ENCODE assay signal across 22 cellular contexts in genomic region chr18:62245177-62245576, GRCh38. TPM values are rescaled to one million over a fixed set of nuclear protein-coding genes. Genes with fewer than 3 reads are reported as not detected.
DNase-seq lines count a peak whose midpoint lies in the region; ATAC-seq and TF ChIP-seq lines count a peak whose summit lies in the region.
"Had no signal": no experiment of that assay in that cellular context is flagged by ENCODE, and none has a peak within 500 bp of the region (broad histone marks: within the 10 kb centered on the region; RNA-seq: fewer than 3 reads in every experiment).

No MANE protein-coding gene starts in this region.

- H3K4me3 Mint-ChIP-seq in activated T-cell treated with anti-CD3 and anti-CD28 coated beads, Interleukin-2, amount 50 U/mL, for 72 hours, result no peak overlapping the region
- H3K4me3 Mint-ChIP-seq: B cell; CD4-positive, alpha-beta T cell; CD8-positive, alpha-beta memory T cell had no signal

- 97 to 99% methylated on average over 8 of the region's 8 CpGs for WGBS in heart right ventricle, 2 donors
- WGBS in spleen, 5 donors, result 95 to 98% (median 97%) methylated on average over 8 of the region's 8 CpGs

- intact Hi-C loops in Right ventricle myocardium inferior (cut with DNase I) (no loop called here), heart right ventricle (cut with DNase I) (loop anchor here in 4 of 10 donors (5.0 kb wide), 2 partner anchors 58 to 63 kb away; partner anchors contain the start of genes PIGN (in 3 of the 4) and RELCH (in 3 of the 4)), spleen (cut with DNase I; ENCODE audit: low total_unique reads) (loop anchor here (5.0 kb wide), 1 partner anchor 58 kb away; the partner anchor contains the start of genes PIGN and RELCH), lower lobe of right lung (cut with DNase I) (no loop called here)

- H3K4me1 Mint-ChIP-seq in activated T-cell treated with anti-CD3 and anti-CD28 coated beads, Interleukin-2, amount 50 U/mL, for 72 hours (ENCODE audit: low read depth), result no peaks in the 10 kb centered on the region
- H3K4me1 Mint-ChIP-seq: B cell had no signal

- peak overlapping the region; percentile 9 for H3K27ac Mint-ChIP-seq in activated T-cell treated with anti-CD3 and anti-CD28 coated beads, Interleukin-2, amount 50 U/mL, for 72 hours
- H3K27ac Mint-ChIP-seq: B cell; CD4-positive, alpha-beta T cell had no signal

- DNase-seq in activated T-cell treated with anti-CD3 and anti-CD28 coated beads, Interleukin-2, amount 50 U/mL, for 72 hours, result no peak
- DNase-seq in activated T-cell treated with anti-CD3 and anti-CD28 coated beads, Interleukin-2, amount 50 U/mL, for 48 hours, result no peak
- peak; percentile 52 for DNase-seq in Right ventricle myocardium inferior (ENCODE audit: missing footprints)
- no peak for DNase-seq in heart right ventricle
- peak; percentile 30 for DNase-seq in spleen
- DNase-seq in lower lobe of right lung, result no peak
- DNase-seq: AML-193; CD4-positive, alpha-beta T cell; CD8-positive, alpha-beta memory T cell; COR-L47; DMS 273 treated with DMSO at 0.1 percent for 48 hours; DMS153; DMS79; DND-41; EL; GDM1 had no signal

- no peak overlapping the region for H3K4me3 ChIP-seq in heart right ventricle
- H3K4me3 ChIP-seq in spleen, result no peak overlapping the region
- H3K4me3 ChIP-seq in lower lobe of right lung, result no peak overlapping the region
- H3K4me3 ChIP-seq: A549; BLaER1 treated with 17β-estradiol and CSF1 and Interleukin-3, amounts not matched to agents 10 nM and 100 nM; GM12878 had no signal

- TF ChIP-seq CTCF in heart right ventricle (IDR thresholded peaks at IDR 0.05) (no peak), spleen (IDR thresholded peaks at IDR 0.05 in 8 of 11, conservative IDR thresholded peaks at IDR 0.05 in 3 of 11) (no peak), lower lobe of right lung (IDR thresholded peaks at IDR 0.05) (no peak)

- peaks cover 0 to 2% of the 10 kb centered on the region in 2 donors for H3K36me3 Mint-ChIP-seq in activated T-cell treated with anti-CD3 and anti-CD28 coated beads, Interleukin-2, amount 50 U/mL, for 72 hours (ENCODE audit: insufficient read depth in 2 of 2)

- no peaks in the 10 kb centered on the region for H3K27me3 Mint-ChIP-seq in activated T-cell treated with anti-CD3 and anti-CD28 coated beads, Interleukin-2, amount 50 U/mL, for 72 hours (ENCODE audit: low read depth)
- H3K27me3 Mint-ChIP-seq: B cell; CD4-positive, alpha-beta T cell had no signal

- no peaks in the 10 kb centered on the region for H3K4me1 ChIP-seq in heart right ventricle
- H3K4me1 ChIP-seq in spleen, result no peaks in the 10 kb centered on the region
- H3K4me1 ChIP-seq in lower lobe of right lung, result no peaks in the 10 kb centered on the region
- H3K4me1 ChIP-seq: A549; BLaER1 treated with 17β-estradiol and CSF1 and Interleukin-3, amounts not matched to agents 10 nM and 100 nM had no signal

- no peak for TF ChIP-seq POLR2A in spleen (IDR thresholded peaks at IDR 0.05)

- no peak for ATAC-seq in activated T-cell treated with anti-CD3 and anti-CD28 coated beads, Interleukin-2, amount 50 U/mL, for 72 hours (replicated peaks in 1 of 2)
- ATAC-seq in Right ventricle myocardium inferior (no peak), heart right ventricle (no peak), lower lobe of right lung (no peak)
- ATAC-seq: A549, GM12878 had no signal

- H3K27me3 ChIP-seq in heart right ventricle (no peaks in the 10 kb centered on the region), spleen (replicated peaks in 1 of 7) (no peaks in the 10 kb centered on the region), lower lobe of right lung (ENCODE audit: low read depth) (no peaks in the 10 kb centered on the region)
- H3K27me3 ChIP-seq: BLaER1 treated with 17β-estradiol and CSF1 and Interleukin-3, amounts not matched to agents 10 nM and 100 nM had no signal

- H3K9me3 ChIP-seq in heart right ventricle (no peaks in the 10 kb centered on the region), spleen (no peaks in the 10 kb centered on the region), lower lobe of right lung (no peaks in the 10 kb centered on the region)
- H3K9me3 ChIP-seq: A549; BLaER1 treated with 17β-estradiol and CSF1 and Interleukin-3, amounts not matched to agents 10 nM and 100 nM had no signal

- no peaks in the 10 kb centered on the region for H3K9me3 Mint-ChIP-seq in activated T-cell treated with anti-CD3 and anti-CD28 coated beads, Interleukin-2, amount 50 U/mL, for 72 hours
- H3K9me3 Mint-ChIP-seq: CD4-positive, alpha-beta T cell; CD8-positive, alpha-beta memory T cell had no signal

- peaks cover 0 to 80% (median 8%) of the 10 kb centered on the region in 9 donors for H3K36me3 ChIP-seq in heart right ventricle
- peaks cover 0 to 73% (median 21%) of the 10 kb centered on the region in 6 donors for H3K36me3 ChIP-seq in spleen
- H3K36me3 ChIP-seq in lower lobe of right lung, result peaks cover 41% of the 10 kb centered on the region

- H3K27ac ChIP-seq in heart right ventricle (no peak overlapping the region), spleen (no peak overlapping the region), lower lobe of right lung (no peak overlapping the region)
- H3K27ac ChIP-seq: 22Rv1; A549; BLaER1 treated with 17β-estradiol and CSF1 and Interleukin-3, amounts not matched to agents 10 nM and 100 nM; C4-2B had no signal

RNA-seq across cellular contexts. Expression of gene RELCH, which starts 58.1 kb away (rescaled TPM):
- total RNA-seq in activated T-cell treated with anti-CD3 and anti-CD28 coated beads, Interleukin-2, amount 50 U/mL, for 72 hours, result 10 to 100 TPM; 21.8 to 23.5 TPM
- total RNA-seq in Right ventricle myocardium inferior (11.1 TPM), heart right ventricle (10 to 100 TPM; 12.1 to 21.0 (median 16.5) TPM), spleen (10 to 100 TPM; 38.3 to 75.1 (median 52.5) TPM), lower lobe of right lung (29.9 TPM)
- polyA plus RNA-seq in heart right ventricle (10 to 100 TPM in 1 of 2 donors, 1 to 10 TPM in 1; 4.1 to 14.6 TPM), spleen (10 to 100 TPM; 11.8 to 17.4 (median 14.5) TPM)

RNA-seq across cellular contexts. Expression of gene PIGN, which starts 58.3 kb away (rescaled TPM):
- total RNA-seq in activated T-cell treated with anti-CD3 and anti-CD28 coated beads, Interleukin-2, amount 50 U/mL, for 72 hours, result 10 to 100 TPM; 28.2 to 31.4 TPM
- 21.0 TPM for total RNA-seq in Right ventricle myocardium inferior
- 10 to 100 TPM; 14.4 to 31.6 (median 21.2) TPM for total RNA-seq in heart right ventricle
- polyA plus RNA-seq in heart right ventricle, result 1 to 10 TPM; 4.4 to 5.6 TPM
- 10 to 100 TPM; 21.5 to 41.4 (median 33.8) TPM for total RNA-seq in spleen
- polyA plus RNA-seq in spleen, result 1 to 10 TPM; 4.0 to 4.4 (median 4.1) TPM
- total RNA-seq in lower lobe of right lung, result 25.9 TPM

Comparison
In these comparisons a context has a peak if more than half of its experiments do, and no peak if none do; other contexts are left out.
1. DNase-seq: peak in Right ventricle myocardium inferior (single experiment) and spleen (single experiment); none in activated T-cell treated with anti-CD3 and anti-CD28 coated beads, Interleukin-2, amount 50 U/mL, for 72 hours (0 of 2), activated T-cell treated with anti-CD3 and anti-CD28 coated beads, Interleukin-2, amount 50 U/mL, for 48 hours (0 of 2), heart right ventricle (0 of 2) and lower lobe of right lung (single experiment).